Comparison of ENCODE assay signal across 2 cellular contexts in genomic region chr1:60942896-60943633, GRCh38.
TF ChIP-seq lines count a peak whose summit lies in the region.

No MANE protein-coding gene starts in this region.

TF ChIP-seq in HepG2, 621 proteins besides CTCF, POLR2A, EP300 and RAD21 (continues in another document):
- TF ChIP-seq ARID2 (CRISPR knock-in tag; IDR thresholded peaks at IDR 0.05; ENCODE audit: borderline replicate concordance): no peak
- no peak for TF ChIP-seq ZNF577 (CRISPR knock-in tag; IDR thresholded peaks at IDR 0.05; ENCODE audit: borderline replicate concordance, low read depth)
- TF ChIP-seq RBM39 (IDR thresholded peaks at IDR 0.05; ENCODE audit: low read depth, low read length, poor library complexity, severe bottlenecking): no peak
- no peak for TF ChIP-seq TEAD2 (CRISPR knock-in tag; IDR thresholded peaks at IDR 0.05)
- no peak for TF ChIP-seq ETV6 (CRISPR knock-in tag; conservative IDR thresholded peaks at IDR 0.05)
- no peak for TF ChIP-seq THAP9 (CRISPR knock-in tag; IDR thresholded peaks at IDR 0.05; ENCODE audit: borderline replicate concordance)
- no peak for TF ChIP-seq PLSCR1 (CRISPR knock-in tag; IDR thresholded peaks at IDR 0.05; ENCODE audit: borderline replicate concordance)
- TF ChIP-seq, protein P1, sequence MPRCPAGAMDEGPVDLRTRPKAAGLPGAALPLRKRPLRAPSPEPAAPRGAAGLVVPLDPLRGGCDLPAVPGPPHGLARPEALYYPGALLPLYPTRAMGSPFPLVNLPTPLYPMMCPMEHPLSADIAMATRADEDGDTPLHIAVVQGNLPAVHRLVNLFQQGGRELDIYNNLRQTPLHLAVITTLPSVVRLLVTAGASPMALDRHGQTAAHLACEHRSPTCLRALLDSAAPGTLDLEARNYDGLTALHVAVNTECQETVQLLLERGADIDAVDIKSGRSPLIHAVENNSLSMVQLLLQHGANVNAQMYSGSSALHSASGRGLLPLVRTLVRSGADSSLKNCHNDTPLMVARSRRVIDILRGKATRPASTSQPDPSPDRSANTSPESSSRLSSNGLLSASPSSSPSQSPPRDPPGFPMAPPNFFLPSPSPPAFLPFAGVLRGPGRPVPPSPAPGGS (CRISPR knock-in tag; IDR thresholded peaks at IDR 0.05): no peak
- TF ChIP-seq KLF13 (CRISPR knock-in tag; IDR thresholded peaks at IDR 0.05): no peak
- TF ChIP-seq POGK (CRISPR knock-in tag; conservative IDR thresholded peaks at IDR 0.05): no peak
- TF ChIP-seq, protein P2, sequence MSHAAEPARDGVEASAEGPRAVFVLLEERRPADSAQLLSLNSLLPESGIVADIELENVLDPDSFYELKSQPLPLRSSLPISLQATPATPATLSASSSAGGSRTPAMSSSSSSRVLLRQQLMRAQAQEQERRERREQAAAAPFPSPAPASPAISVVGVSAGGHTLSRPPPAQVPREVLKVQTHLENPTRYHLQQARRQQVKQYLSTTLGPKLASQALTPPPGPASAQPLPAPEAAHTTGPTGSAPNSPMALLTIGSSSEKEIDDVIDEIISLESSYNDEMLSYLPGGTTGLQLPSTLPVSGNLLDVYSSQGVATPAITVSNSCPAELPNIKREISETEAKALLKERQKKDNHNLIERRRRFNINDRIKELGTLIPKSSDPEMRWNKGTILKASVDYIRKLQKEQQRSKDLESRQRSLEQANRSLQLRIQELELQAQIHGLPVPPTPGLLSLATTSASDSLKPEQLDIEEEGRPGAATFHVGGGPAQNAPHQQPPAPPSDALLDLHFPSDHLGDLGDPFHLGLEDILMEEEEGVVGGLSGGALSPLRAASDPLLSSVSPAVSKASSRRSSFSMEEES (CRISPR knock-in tag; IDR thresholded peaks at IDR 0.05): no peak
- TF ChIP-seq ELF1 (CRISPR knock-in tag; IDR thresholded peaks at IDR 0.05): no peak
- TF ChIP-seq ZNF678 (CRISPR knock-in tag; IDR thresholded peaks at IDR 0.05): no peak
- TF ChIP-seq NBN (conservative IDR thresholded peaks at IDR 0.05): no peak
- no peak for TF ChIP-seq ZNF607 (CRISPR knock-in tag; IDR thresholded peaks at IDR 0.05; ENCODE audit: borderline replicate concordance)
- TF ChIP-seq, protein P3, sequence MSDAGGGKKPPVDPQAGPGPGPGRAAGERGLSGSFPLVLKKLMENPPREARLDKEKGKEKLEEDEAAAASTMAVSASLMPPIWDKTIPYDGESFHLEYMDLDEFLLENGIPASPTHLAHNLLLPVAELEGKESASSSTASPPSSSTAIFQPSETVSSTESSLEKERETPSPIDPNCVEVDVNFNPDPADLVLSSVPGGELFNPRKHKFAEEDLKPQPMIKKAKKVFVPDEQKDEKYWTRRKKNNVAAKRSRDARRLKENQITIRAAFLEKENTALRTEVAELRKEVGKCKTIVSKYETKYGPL (CRISPR knock-in tag; IDR thresholded peaks at IDR 0.05): no peak
- TF ChIP-seq NR1H2 (CRISPR knock-in tag; IDR thresholded peaks at IDR 0.05; ENCODE audit: borderline replicate concordance, low read depth): no peak

TF ChIP-seq in K562, 482 proteins besides CTCF, POLR2A, EP300 and RAD21:
- no peak for TF ChIP-seq ZNF217 (CRISPR knock-in tag; IDR thresholded peaks at IDR 0.05)
- no peak for TF ChIP-seq NFYB (IDR thresholded peaks at IDR 0.05; ENCODE audit: extremely low read depth, insufficient read length)
- TF ChIP-seq MEIS2 (IDR thresholded peaks at IDR 0.05; ENCODE audit: partially characterized antibody): peak; percentile 44
- TF ChIP-seq ZNF707 (CRISPR knock-in tag; conservative IDR thresholded peaks at IDR 0.05): no peak
- no peak for TF ChIP-seq ZNF253 (CRISPR knock-in tag; conservative IDR thresholded peaks at IDR 0.05)
- TF ChIP-seq BCL6 (CRISPR knock-in tag; IDR thresholded peaks at IDR 0.05): no peak
- 0 out of 2 replicates have a peak, but pooled peaks have one; percentile 10 for TF ChIP-seq SPI1 (IDR thresholded peaks at IDR 0.05; ENCODE audit: borderline replicate concordance, low read depth, low read length)
- TF ChIP-seq CEBPG (CRISPR knock-in tag; IDR thresholded peaks at IDR 0.05): no peak
- TF ChIP-seq CEBPG (tag; conservative IDR thresholded peaks at IDR 0.05 in 1 of 2, IDR thresholded peaks at IDR 0.05 in 1 of 2): no peak
